Comparison of ENCODE assay signal across 24 cellular contexts in the genomic region with DNA sequence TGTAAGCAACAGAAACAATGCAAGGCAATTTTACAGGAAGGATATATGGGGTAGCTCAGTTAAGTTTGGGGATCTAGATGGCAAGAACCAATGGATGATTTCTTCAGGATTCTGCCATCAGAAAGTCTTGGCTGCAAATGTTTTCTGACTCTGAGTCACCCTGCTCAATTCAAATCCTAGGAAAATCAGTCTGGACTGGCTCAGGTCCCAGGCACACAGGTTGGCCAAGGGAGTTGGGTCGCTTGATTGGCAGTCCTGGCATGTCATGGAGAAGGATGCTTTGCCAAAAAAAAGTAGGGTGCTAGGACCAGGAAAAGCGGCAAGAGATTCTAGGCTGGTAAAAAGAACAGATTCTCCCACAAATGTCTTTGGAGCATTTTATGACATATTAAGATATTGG. TPM values are rescaled to one million over a fixed set of nuclear protein-coding genes. Genes with fewer than 3 reads are reported as not detected.
DNase-seq lines count a peak whose midpoint lies in the region; ATAC-seq and TF ChIP-seq lines count a peak whose summit lies in the region.
"Had no signal": no experiment of that assay in that cellular context is flagged by ENCODE, and none has a peak within 500 bp of the region (broad histone marks: within the 10 kb centered on the region; RNA-seq: fewer than 3 reads in every experiment).

No MANE protein-coding gene starts in this region.

- H3K4me1 ChIP-seq in IMR-90 (ENCODE audit: control insufficient read depth, insufficient read depth, low read length): peaks cover 3% of the 10 kb centered on the region; the same call in 1 of the 2 replicates
- H3K4me1 ChIP-seq: gastrocnemius medialis, SJCRH30, vagina had no signal

- no peak overlapping the region for H2AFZ ChIP-seq in IMR-90 (replicated peaks; ENCODE audit: low read length, poor library complexity)

- H3K4me2 ChIP-seq in IMR-90 (ENCODE audit: low read depth, low read length): no peak overlapping the region

- ATAC-seq in IMR-90 (ENCODE audit: low read depth): no peak
- ATAC-seq in GM21526 (IDR thresholded peaks at IDR 0.05; ENCODE audit: low FRiP score, unreplicated experiment): no peak
- ATAC-seq in HG03097 (IDR thresholded peaks at IDR 0.05; ENCODE audit: low FRiP score, unreplicated experiment): no peak
- ATAC-seq: activated CD4-positive, CD25-positive, alpha-beta regulatory T cell treated with anti-CD3 and anti-CD28 coated beads, Interleukin-2, amount 50 U/mL, for 24 hours; activated naive CD4-positive, alpha-beta T cell treated with anti-CD3 and anti-CD28 coated beads, Interleukin-2, amount 50 U/mL, for 72 hours; activated T-helper 17 cell treated with anti-CD3 and anti-CD28 coated beads, Interleukin-2, amount 50 U/mL, for 72 hours; gastrocnemius medialis; T-cell had no signal

- POLR2A ChIA-PET in IMR-90 (lab: Charles Lee; ENCODE audit: unreplicated experiment): no interaction called here

- peaks cover 5% of the 10 kb centered on the region for H3K9me1 ChIP-seq in IMR-90 (ENCODE audit: insufficient read depth, low read length)

- H3K79me1 ChIP-seq in IMR-90 (ENCODE audit: low read depth in 1 of 2, low read length in 2 of 2): no peaks in the 10 kb centered on the region

- H3K4me3 ChIP-seq in IMR-90 (ENCODE audit: insufficient read depth, low read depth, low read length): no peak overlapping the region
- H3K4me3 ChIP-seq: gastrocnemius medialis, SJCRH30, vagina had no signal

- H4K5ac ChIP-seq in IMR-90 (ENCODE audit: low read depth, low read length): no peak overlapping the region

- no peak overlapping the region for H4K91ac ChIP-seq in IMR-90 (ENCODE audit: insufficient read depth, low read depth, low read length)

- DNase-seq in IMR-90 (peak; percentile 34), astrocyte of the hippocampus (ENCODE audit: low read depth, low spot score) (peak; percentile 80), globus pallidus (ENCODE audit: low spot score) (peak; percentile 55), substantia nigra (lab: John Stamatoyannopoulos, UW) (peak in 28 of 49 donors; percentile 2 to 63 (median 22)), ecto neural progenitor cell (ENCODE audit: low spot score) (no peak), NCI-H1436 (lab: John Stamatoyannopoulos, UW) (no peak)
- DNase-seq: activated CD4-positive, alpha-beta memory T cell treated with anti-CD3 and anti-CD28 coated beads for 36 hours; activated CD8-positive, alpha-beta memory T cell treated with anti-CD3 and anti-CD28 coated beads, Interleukin-2, amount 50 U/mL, for 48 hours; cerebellar nuclear complex; effector CD4-positive, alpha-beta T cell; gastrocnemius medialis; immature natural killer cell; NCI-H1092 treated with DMSO at 0.1 percent for 48 hours; NCI-H1930; SJCRH30; stimulated activated naive CD4-positive, alpha-beta T cell treated with Interleukin-2 at 50 U/mL for 16 hours; T-cell had no signal

- CTCF ChIA-PET in IMR-90 (lab: Yijun Ruan, JAX): no interaction called here

- H2AK9ac ChIP-seq in IMR-90 (replicated peaks; ENCODE audit: low read depth, low read length, poor library complexity): no peak overlapping the region

- intact Hi-C loops in IMR-90 (cut with micrococcal nuclease): no loop called here

- H4K8ac ChIP-seq in IMR-90 (ENCODE audit: low read depth in 2 of 2, low read length in 2 of 2): no peak overlapping the region

- no peak overlapping the region for H3K14ac ChIP-seq in IMR-90 (replicated peaks; ENCODE audit: low read depth, low read length)

- no peak overlapping the region for H3K4ac ChIP-seq in IMR-90 (ENCODE audit: low read depth, low read length)

- H2BK5ac ChIP-seq in IMR-90 (ENCODE audit: low read depth, low read length, poor library complexity, severe bottlenecking): no peak overlapping the region

- H3K18ac ChIP-seq in IMR-90 (ENCODE audit: low read depth, low read length): no peak overlapping the region

- no peaks in the 10 kb centered on the region for H3K27me3 ChIP-seq in IMR-90 (ENCODE audit: control insufficient read depth, insufficient read depth, low read length)
- H3K27me3 ChIP-seq: gastrocnemius medialis, neutrophil, SJCRH30, vagina had no signal

- H2BK15ac ChIP-seq in IMR-90 (ENCODE audit: low read depth, low read length): no peak overlapping the region

- TF ChIP-seq CTCF in IMR-90 (conservative IDR thresholded peaks at IDR 0.05; ENCODE audit: low read depth, low read length): no peak

- in situ Hi-C loops in IMR-90 (cut with MboI; ENCODE audit: low sequenced_read_pairs): no loop called here

- no peak for TF ChIP-seq POLR2A in IMR-90 (IDR thresholded peaks at IDR 0.05; ENCODE audit: low read depth, low read length)

- dilution Hi-C loops in IMR-90 (cut with HindIII; ENCODE audit: low sequenced_read_pairs, unreplicated experiment): no loop called here

- H3K9ac ChIP-seq in IMR-90 (ENCODE audit: low read depth, low read length): no peak overlapping the region

- no peak overlapping the region for H2BK20ac ChIP-seq in IMR-90 (ENCODE audit: low read depth, low read length)

- no peak for TF ChIP-seq RAD21 in IMR-90 (IDR thresholded peaks at IDR 0.05; ENCODE audit: low read length)

- H3K36me3 ChIP-seq in IMR-90 (ENCODE audit: control insufficient read depth, insufficient read depth, low read length): no peaks in the 10 kb centered on the region
- H3K36me3 ChIP-seq: gastrocnemius medialis, neutrophil, SJCRH30, vagina had no signal

- no peaks in the 10 kb centered on the region for H4K20me1 ChIP-seq in IMR-90 (ENCODE audit: insufficient read depth, low read length)

- H3K56ac ChIP-seq in IMR-90 (ENCODE audit: extremely low read depth, insufficient read depth, low read length): no peak overlapping the region

- H2AK5ac ChIP-seq in IMR-90 (ENCODE audit: low read depth, low read length): no peak overlapping the region

- H3K9me3 ChIP-seq in IMR-90 (ENCODE audit: control insufficient read depth, insufficient read depth, low read length): no peaks in the 10 kb centered on the region
- H3K9me3 ChIP-seq: gastrocnemius medialis, neutrophil, SJCRH30, vagina had no signal

- no peak overlapping the region for H3K27ac ChIP-seq in IMR-90 (ENCODE audit: insufficient read depth, low read length)
- no peak overlapping the region for H3K27ac ChIP-seq in substantia nigra (ENCODE audit: low read depth, low read length, poor library complexity, severe bottlenecking)
- H3K27ac ChIP-seq: gastrocnemius medialis, neutrophil, SJCRH30, vagina had no signal

- H3K23ac ChIP-seq in IMR-90 (ENCODE audit: low read depth, low read length): no peak overlapping the region

- H2BK120ac ChIP-seq in IMR-90 (ENCODE audit: low read depth, low read length): no peak overlapping the region

- BruUV-seq in IMR-90 (replicated peaks; lab: Mats Ljungman, UMichigan): no TSS peak

- no CpG with 5 or more reads among the region's 2 CpGs for WGBS in IMR-90 (ENCODE audit: extremely low coverage in 2 of 2, insufficient read length in 1 of 2), 2 experiments

TF ChIP-seq in IMR-90, 13 proteins besides CTCF, POLR2A, EP300 and RAD21:
- TF ChIP-seq NFE2L2 (IDR thresholded peaks at IDR 0.05; ENCODE audit: low read depth, low read length): no peak
- no peak for TF ChIP-seq RFX5 (IDR thresholded peaks at IDR 0.05; ENCODE audit: low read depth, low read length)
- TF ChIP-seq MAFK (IDR thresholded peaks at IDR 0.05; ENCODE audit: low read depth, low read length): no peak
- no peak for TF ChIP-seq FOS (IDR thresholded peaks at IDR 0.05; ENCODE audit: low read depth, low read length)
- TF ChIP-seq USF2 (IDR thresholded peaks at IDR 0.05; ENCODE audit: low read depth, low read length): no peak
- no peak for TF ChIP-seq BHLHE40 (IDR thresholded peaks at IDR 0.05; ENCODE audit: low read depth, low read length)
- TF ChIP-seq SMC3 (IDR thresholded peaks at IDR 0.05; ENCODE audit: low read depth, low read length): no peak
- TF ChIP-seq CEBPB (IDR thresholded peaks at IDR 0.05; ENCODE audit: low read depth, low read length): no peak
- no peak for TF ChIP-seq CHD1 (IDR thresholded peaks at IDR 0.05; ENCODE audit: low read depth, low read length)
- no peak for TF ChIP-seq RCOR1 (IDR thresholded peaks at IDR 0.05; ENCODE audit: insufficient replicate concordance, low read length)

RNA-seq across cellular contexts. Expression of gene S1PR1, which starts 28.9 kb away (rescaled TPM):
- total RNA-seq in IMR-90 (2012; rRNA removed): 12.5 and 12.9 TPM in 2 replicates
- polyA plus RNA-seq in IMR-90 (2012; rRNA removed): 14.1 and 15.6 TPM in 2 replicates
- 6.3 and 10.1 TPM in 2 replicates for polyA plus RNA-seq in IMR-90 (2012; cell fraction: cytosol; rRNA removed)
- 6.1 TPM in 2 replicates for polyA plus RNA-seq in IMR-90 (2012; cell fraction: nucleus; rRNA removed; ENCODE audit: low replicate concordance)

Comparison
In these comparisons a context has a peak if more than half of its experiments do, and no peak if none do; other contexts are left out.
1. DNase-seq: peak in IMR-90 (single experiment), astrocyte of the hippocampus (single experiment), globus pallidus (single experiment) and substantia nigra (28 of 49); none in ecto neural progenitor cell (single experiment) and NCI-H1436 (single experiment).